18 cellular contexts compared by ENCODE assay signal in the genomic region with DNA sequence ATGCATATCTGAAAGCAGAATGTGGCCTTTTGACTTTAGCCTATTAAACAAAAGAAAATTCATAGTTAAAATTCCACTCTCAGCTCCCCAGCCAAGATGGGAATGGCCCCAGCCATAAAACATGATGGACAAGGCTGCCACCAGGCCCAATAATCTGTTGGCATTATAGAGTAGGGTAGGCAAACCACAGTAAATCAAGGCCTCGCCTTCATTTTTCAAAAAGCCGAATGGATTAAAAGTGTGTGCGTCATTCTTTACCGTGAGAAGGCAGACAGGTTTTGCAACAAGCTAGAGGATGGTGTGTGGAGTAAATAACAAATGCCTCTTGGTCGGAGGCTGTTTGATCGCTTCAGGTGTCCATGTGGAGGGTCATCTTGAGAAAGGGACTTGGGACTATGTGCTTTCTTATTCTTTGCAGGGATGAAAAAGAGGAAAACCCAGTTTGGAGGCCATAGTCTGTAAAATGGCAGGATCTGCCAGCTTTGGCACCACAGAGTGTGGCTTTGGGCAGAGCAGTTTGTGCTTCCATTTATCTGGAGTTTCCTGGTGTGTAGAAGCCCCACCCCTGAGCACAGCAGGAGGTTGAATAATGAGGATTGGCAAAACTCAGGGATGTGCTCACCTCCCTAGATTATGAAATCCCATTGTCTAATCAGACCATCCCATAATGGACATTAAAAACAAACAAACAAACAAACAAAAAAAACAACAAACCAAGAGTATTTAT. TPM values are rescaled to one million over a fixed set of nuclear protein-coding genes. Genes with fewer than 3 reads are reported as not detected.
DNase-seq lines count a peak whose midpoint lies in the region; ATAC-seq, FAIRE-seq and TF ChIP-seq lines count a peak whose summit lies in the region.
"Had no signal": no experiment of that assay in that cellular context is flagged by ENCODE, and none has a peak within 500 bp of the region (broad histone marks: within the 10 kb centered on the region; RNA-seq: fewer than 3 reads in every experiment).

No MANE protein-coding gene starts in this region.

- H3K4me3 ChIP-seq in fibroblast of the aortic adventitia (ENCODE audit: low read depth, low read length): no peak overlapping the region
- H3K4me3 ChIP-seq: psoas muscle had no signal

- peak; percentile 97 for FAIRE-seq in RCC 7860 (lab: Jason Lieb, UNC)

- ATAC-seq in GM21360 (IDR thresholded peaks at IDR 0.05; ENCODE audit: unreplicated experiment) (no peak), HG02642 (IDR thresholded peaks at IDR 0.05; ENCODE audit: poor library complexity, unreplicated experiment) (no peak)
- ATAC-seq: left lobe of liver, psoas muscle, T-cell, WTC11 had no signal

- DNase-seq in EH (ENCODE audit: low read depth) (peak; percentile 78), RCC 7860 (ENCODE audit: low spot score) (peak; percentile 85), fibroblast of the aortic adventitia (ENCODE audit: low read depth) (peak; percentile 45), renal cortical epithelial cell (ENCODE audit: low read depth) (peak; percentile 91), NAMALWA (ENCODE audit: low spot score) (no peak), Kasumi-1 (lab: John Stamatoyannopoulos, UW) (no peak)
- DNase-seq: activated effector memory CD4-positive, alpha-beta T cell treated with anti-CD3 and anti-CD28 coated beads, Interleukin-2, amount 50 U/mL, for 16 hours; anterior cingulate cortex; DMS 273 treated with DMSO at 0.1 percent for 48 hours; hippocampal formation; NCI-H1694; psoas muscle; T-cell had no signal

- TF ChIP-seq CTCF in fibroblast of the aortic adventitia (IDR thresholded peaks at IDR 0.05; ENCODE audit: insufficient read depth, low read length): no peak

RNA-seq across cellular contexts. Expression of gene ITGB6, which starts 57.1 kb away (rescaled TPM):
- under 0.01 TPM in 1 of 2 replicates, not detected in the other for total RNA-seq in fibroblast of the aortic adventitia (ENCODE audit: low replicate concordance)
- total RNA-seq in renal cortical epithelial cell: 259 and 383 TPM in 2 replicates
- total RNA-seq: NCI-H460, WTC11 had no signal

Comparison
In these comparisons a context has a peak if more than half of its experiments do, and no peak if none do; other contexts are left out.
1. DNase-seq: peak in EH (single experiment), RCC 7860 (single experiment), fibroblast of the aortic adventitia (single experiment) and renal cortical epithelial cell (single experiment); none in NAMALWA (single experiment) and Kasumi-1 (0 of 2).
2. RNA of gene ITGB6, which starts 57.1 kb away (total RNA-seq): 259 to 383 TPM in renal cortical epithelial cell; under 0.01 TPM in fibroblast of the aortic adventitia; every median in the first group is over 100 times any median in the second.